In the genomic region with DNA sequence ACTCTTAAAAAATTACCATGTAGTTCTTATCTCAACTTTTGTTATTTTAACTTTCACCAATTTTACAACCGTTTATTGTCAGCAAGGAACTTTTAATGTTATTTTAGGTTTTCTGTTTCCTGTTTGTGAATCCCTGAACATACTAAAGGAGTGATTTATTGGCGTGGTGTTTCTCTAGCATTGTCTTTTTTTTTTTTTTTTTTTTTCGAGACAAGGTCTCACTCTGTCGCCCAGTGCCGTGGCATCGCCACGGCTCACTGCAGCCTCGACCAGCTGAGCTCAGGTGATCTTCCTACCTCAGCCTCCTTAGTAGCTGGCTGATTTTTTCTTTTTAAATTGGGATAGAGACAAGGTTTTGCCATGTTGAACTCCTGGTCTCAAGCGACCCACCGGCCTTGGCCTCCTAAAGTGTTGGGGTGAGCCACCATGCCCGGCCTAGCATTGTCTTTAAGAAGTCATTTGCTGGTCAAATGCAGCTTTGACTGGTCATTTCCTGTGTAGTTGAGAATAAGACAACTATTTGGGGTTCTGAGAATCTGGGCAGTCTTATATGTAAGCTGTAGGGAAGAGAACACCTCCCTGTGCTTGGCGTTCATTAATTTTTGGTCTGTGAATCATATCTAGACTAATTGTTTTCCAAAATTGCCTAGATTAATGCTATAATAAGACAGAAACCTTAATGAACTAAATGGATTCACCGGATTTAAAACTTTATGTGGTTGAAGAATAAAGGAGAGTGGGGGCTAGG, we compare ENCODE assay signal across 8 cellular contexts. TPM values are rescaled to one million over a fixed set of nuclear protein-coding genes. Genes with fewer than 3 reads are reported as not detected.
DNase-seq lines count a peak whose midpoint lies in the region; ATAC-seq and TF ChIP-seq lines count a peak whose summit lies in the region.

No MANE protein-coding gene starts in this region.

- H3K4me1 Mint-ChIP-seq in activated T-helper 2 cell treated with anti-CD3 and anti-CD28 coated beads, Interferon-gamma antibody, Interleukin-2, Interleukin-4, amounts not matched to agents 10 μg/mL and 5 μg/mL and 100 μg/mL, durations not matched to agents 14 hours and 24 hours and 36 hours (ENCODE audit: low read depth), result peaks cover 37% of the 10 kb centered on the region

- H3K4me1 ChIP-seq in liver (ENCODE audit: control insufficient read depth in 4 of 4, insufficient read depth in 4 of 4, low read length in 3 of 4), result peaks cover 7 to 26% (median 22%) of the 10 kb centered on the region in 4 donors

- TF ChIP-seq RAD21 in liver (IDR thresholded peaks at IDR 0.05), result no peak

- no peaks in the 10 kb centered on the region for H3K27me3 ChIP-seq in liver (ENCODE audit: control insufficient read depth in 4 of 4, insufficient read depth in 4 of 4, low read length in 3 of 4)

- H3K9me3 Mint-ChIP-seq in activated T-helper 2 cell treated with anti-CD3 and anti-CD28 coated beads, Interferon-gamma antibody, Interleukin-2, Interleukin-4, amounts not matched to agents 10 μg/mL and 5 μg/mL and 100 μg/mL, durations not matched to agents 14 hours and 24 hours and 36 hours, result peaks cover 4% of the 10 kb centered on the region

- no peak overlapping the region for H3K9ac ChIP-seq in liver (ENCODE audit: low read depth in 1 of 2, low read length in 2 of 2)

- intact Hi-C loops in activated T-helper 2 cell treated with anti-CD3 and anti-CD28 coated beads, Interferon-gamma antibody, Interleukin-2, Interleukin-4, amounts not matched to agents 10 μg/mL and 5 μg/mL and 100 μg/mL, durations not matched to agents 14 hours and 24 hours and 36 hours (cut with micrococcal nuclease), result loop anchor here (2.0 to 5.0 kb wide), 4 partner anchors 125 to 971 kb away; a partner anchor contains a TSS

- no peak for TF ChIP-seq CTCF in liver (IDR thresholded peaks at IDR 0.05; ENCODE audit: low read depth, low read length, missing input control)

- H3K36me3 Mint-ChIP-seq in activated T-helper 2 cell treated with anti-CD3 and anti-CD28 coated beads, Interferon-gamma antibody, Interleukin-2, Interleukin-4, amounts not matched to agents 10 μg/mL and 5 μg/mL and 100 μg/mL, durations not matched to agents 14 hours and 24 hours and 36 hours (ENCODE audit: low read depth), result peaks cover 46% of the 10 kb centered on the region

- H3K4me3 ChIP-seq in liver (ENCODE audit: low read depth in 1 of 3, low read length in 3 of 3), result peak overlapping the region in 1 of 3 donors; percentile 79

- ATAC-seq in HG03135 (IDR thresholded peaks at IDR 0.05; ENCODE audit: unreplicated experiment), result peak; percentile 36

- H3K27ac Mint-ChIP-seq in activated T-helper 2 cell treated with anti-CD3 and anti-CD28 coated beads, Interferon-gamma antibody, Interleukin-2, Interleukin-4, amounts not matched to agents 10 μg/mL and 5 μg/mL and 100 μg/mL, durations not matched to agents 14 hours and 24 hours and 36 hours, result peak overlapping the region; percentile 18

- no peaks in the 10 kb centered on the region for H3K9me3 ChIP-seq in liver (ENCODE audit: control insufficient read depth in 4 of 4, low read length in 3 of 4)

- peaks cover 0 to 7% (median 0%) of the 10 kb centered on the region in 4 donors for H3K36me3 ChIP-seq in liver (ENCODE audit: control insufficient read depth in 4 of 4, insufficient read depth in 3 of 4, low read depth in 1 of 4, low read length in 3 of 4)

- peak overlapping the region; percentile 14 to 53 for H3K27ac ChIP-seq in liver (ENCODE audit: low read depth in 1 of 2, low read length in 2 of 2)

- H3K27me3 Mint-ChIP-seq in activated T-helper 2 cell treated with anti-CD3 and anti-CD28 coated beads, Interferon-gamma antibody, Interleukin-2, Interleukin-4, amounts not matched to agents 10 μg/mL and 5 μg/mL and 100 μg/mL, durations not matched to agents 14 hours and 24 hours and 36 hours (ENCODE audit: low read depth), result peaks cover 9% of the 10 kb centered on the region

- WGBS in liver, result 67% methylated on average over 13 of the region's 13 CpGs

- H3K4me3 Mint-ChIP-seq in activated T-helper 2 cell treated with anti-CD3 and anti-CD28 coated beads, Interferon-gamma antibody, Interleukin-2, Interleukin-4, amounts not matched to agents 10 μg/mL and 5 μg/mL and 100 μg/mL, durations not matched to agents 14 hours and 24 hours and 36 hours (ENCODE audit: low read depth), result peak overlapping the region; percentile 96

- peak; percentile 14 for DNase-seq in NCI-H2227 (lab: John Stamatoyannopoulos, UW; ENCODE audit: unreplicated experiment)
- no peak for DNase-seq in NCI-H2227 treated with DMSO at 0.1 percent for 48 hours (lab: John Stamatoyannopoulos, UW)
- DNase-seq in activated T-helper 2 cell treated with anti-CD3 and anti-CD28 coated beads, Interferon-gamma antibody, Interleukin-2, Interleukin-4, amounts not matched to agents 10 μg/mL and 5 μg/mL and 100 μg/mL, durations not matched to agents 14 hours and 24 hours and 36 hours (ENCODE audit: low spot score), result no peak
- no peak for DNase-seq in NCI-H1436 (lab: John Stamatoyannopoulos, UW)
- no peak for DNase-seq in NCI-H526 (lab: John Stamatoyannopoulos, UW)
- DNase-seq in cerebellar nuclear complex (lab: John Stamatoyannopoulos, UW), result no peak

TF ChIP-seq in liver, 16 proteins besides CTCF, POLR2A, EP300 and RAD21:
- no peak for TF ChIP-seq NR2F2 (IDR thresholded peaks at IDR 0.05)
- no peak for TF ChIP-seq RXRA (IDR thresholded peaks at IDR 0.05)
- TF ChIP-seq HNF4A (conservative IDR thresholded peaks at IDR 0.05), result no peak
- TF ChIP-seq, protein P1, sequence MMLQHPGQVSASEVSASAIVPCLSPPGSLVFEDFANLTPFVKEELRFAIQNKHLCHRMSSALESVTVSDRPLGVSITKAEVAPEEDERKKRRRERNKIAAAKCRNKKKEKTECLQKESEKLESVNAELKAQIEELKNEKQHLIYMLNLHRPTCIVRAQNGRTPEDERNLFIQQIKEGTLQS (IDR thresholded peaks at IDR 0.05), result no peak
- no peak for TF ChIP-seq YY1 (IDR thresholded peaks at IDR 0.05)
- TF ChIP-seq, protein P2, sequence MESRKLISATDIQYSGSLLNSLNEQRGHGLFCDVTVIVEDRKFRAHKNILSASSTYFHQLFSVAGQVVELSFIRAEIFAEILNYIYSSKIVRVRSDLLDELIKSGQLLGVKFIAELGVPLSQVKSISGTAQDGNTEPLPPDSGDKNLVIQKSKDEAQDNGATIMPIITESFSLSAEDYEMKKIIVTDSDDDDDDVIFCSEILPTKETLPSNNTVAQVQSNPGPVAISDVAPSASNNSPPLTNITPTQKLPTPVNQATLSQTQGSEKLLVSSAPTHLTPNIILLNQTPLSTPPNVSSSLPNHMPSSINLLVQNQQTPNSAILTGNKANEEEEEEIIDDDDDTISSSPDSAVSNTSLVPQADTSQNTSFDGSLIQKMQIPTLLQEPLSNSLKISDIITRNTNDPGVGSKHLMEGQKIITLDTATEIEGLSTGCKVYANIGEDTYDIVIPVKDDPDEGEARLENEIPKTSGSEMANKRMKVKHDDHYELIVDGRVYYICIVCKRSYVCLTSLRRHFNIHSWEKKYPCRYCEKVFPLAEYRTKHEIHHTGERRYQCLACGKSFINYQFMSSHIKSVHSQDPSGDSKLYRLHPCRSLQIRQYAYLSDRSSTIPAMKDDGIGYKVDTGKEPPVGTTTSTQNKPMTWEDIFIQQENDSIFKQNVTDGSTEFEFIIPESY (IDR thresholded peaks at IDR 0.05), result no peak
- TF ChIP-seq, protein P3, sequence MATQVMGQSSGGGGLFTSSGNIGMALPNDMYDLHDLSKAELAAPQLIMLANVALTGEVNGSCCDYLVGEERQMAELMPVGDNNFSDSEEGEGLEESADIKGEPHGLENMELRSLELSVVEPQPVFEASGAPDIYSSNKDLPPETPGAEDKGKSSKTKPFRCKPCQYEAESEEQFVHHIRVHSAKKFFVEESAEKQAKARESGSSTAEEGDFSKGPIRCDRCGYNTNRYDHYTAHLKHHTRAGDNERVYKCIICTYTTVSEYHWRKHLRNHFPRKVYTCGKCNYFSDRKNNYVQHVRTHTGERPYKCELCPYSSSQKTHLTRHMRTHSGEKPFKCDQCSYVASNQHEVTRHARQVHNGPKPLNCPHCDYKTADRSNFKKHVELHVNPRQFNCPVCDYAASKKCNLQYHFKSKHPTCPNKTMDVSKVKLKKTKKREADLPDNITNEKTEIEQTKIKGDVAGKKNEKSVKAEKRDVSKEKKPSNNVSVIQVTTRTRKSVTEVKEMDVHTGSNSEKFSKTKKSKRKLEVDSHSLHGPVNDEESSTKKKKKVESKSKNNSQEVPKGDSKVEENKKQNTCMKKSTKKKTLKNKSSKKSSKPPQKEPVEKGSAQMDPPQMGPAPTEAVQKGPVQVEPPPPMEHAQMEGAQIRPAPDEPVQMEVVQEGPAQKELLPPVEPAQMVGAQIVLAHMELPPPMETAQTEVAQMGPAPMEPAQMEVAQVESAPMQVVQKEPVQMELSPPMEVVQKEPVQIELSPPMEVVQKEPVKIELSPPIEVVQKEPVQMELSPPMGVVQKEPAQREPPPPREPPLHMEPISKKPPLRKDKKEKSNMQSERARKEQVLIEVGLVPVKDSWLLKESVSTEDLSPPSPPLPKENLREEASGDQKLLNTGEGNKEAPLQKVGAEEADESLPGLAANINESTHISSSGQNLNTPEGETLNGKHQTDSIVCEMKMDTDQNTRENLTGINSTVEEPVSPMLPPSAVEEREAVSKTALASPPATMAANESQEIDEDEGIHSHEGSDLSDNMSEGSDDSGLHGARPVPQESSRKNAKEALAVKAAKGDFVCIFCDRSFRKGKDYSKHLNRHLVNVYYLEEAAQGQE (IDR thresholded peaks at IDR 0.05), result no peak
TF ChIP-seq in liver: peak in this region for 0.

RNA-seq across cellular contexts. Expression of a gene that starts 2.1 kb away (rescaled TPM):
- 38.4 and 41.3 TPM in 2 replicates for total RNA-seq in activated T-helper 2 cell treated with anti-CD3 and anti-CD28 coated beads, Interferon-gamma antibody, Interleukin-2, Interleukin-4, amounts not matched to agents 10 μg/mL and 5 μg/mL and 100 μg/mL, durations not matched to agents 14 hours and 24 hours and 36 hours
- total RNA-seq in liver, result 10 to 100 TPM; 37.6 to 59.1 TPM
- 10 to 100 TPM; 11.5 to 27.7 TPM for polyA plus RNA-seq in liver

RNA-seq across cellular contexts. Expression of a gene that starts 25.4 kb away (rescaled TPM):
- total RNA-seq in activated T-helper 2 cell treated with anti-CD3 and anti-CD28 coated beads, Interferon-gamma antibody, Interleukin-2, Interleukin-4, amounts not matched to agents 10 μg/mL and 5 μg/mL and 100 μg/mL, durations not matched to agents 14 hours and 24 hours and 36 hours, result 1.0 and 1.4 TPM in 2 replicates
- under 1 TPM; 0.19 to 0.25 TPM for total RNA-seq in liver
- polyA plus RNA-seq in liver, result under 1 TPM; 0.03 to 0.10 TPM
